ENCODE assay signal across 23 cellular contexts in genomic region chr5:151495330-151495729, GRCh38.
"Had no signal": no experiment of that assay in that cellular context is flagged by ENCODE, and none has a peak within 500 bp of the region (broad histone marks: within the 10 kb centered on the region; RNA-seq: fewer than 3 reads in every experiment).

No MANE protein-coding gene starts in this region.

- H3K9me3 ChIP-seq: esophagus squamous epithelium, left lung, prostate gland, sigmoid colon, suprapubic skin, transverse colon, upper lobe of right lung, uterus had no signal

- H3K27ac ChIP-seq: coronary artery, esophagus squamous epithelium, parathyroid adenoma, prostate gland, sigmoid colon, suprapubic skin, transverse colon, upper lobe of right lung, uterus had no signal

- H3K27me3 ChIP-seq: esophagus squamous epithelium, left lung, neural progenitor cell, sigmoid colon, suprapubic skin, transverse colon, upper lobe of right lung, uterus had no signal

- H3K4me1 ChIP-seq: esophagus squamous epithelium, parathyroid adenoma, prostate gland, sigmoid colon, suprapubic skin, transverse colon, upper lobe of right lung, uterus had no signal

- H3K9ac ChIP-seq: neural progenitor cell, parathyroid adenoma had no signal

- ATAC-seq: left cardiac atrium; left lung; naive thymus-derived CD4-positive, alpha-beta T cell; right cardiac atrium; stimulated activated naive B cell treated with anti-CD40 and anti-IgM and Interleukin-4, amounts not matched to agents 10 μg/mL and 1 μg/mL and 100 μg/mL, for 72 hours; stimulated activated naive CD8-positive, alpha-beta T cell treated with anti-CD3 and anti-CD28 coated beads, Interleukin-15, amount 100 ng/mL, for 72 hours; upper lobe of right lung had no signal

- H2AFZ ChIP-seq: parathyroid adenoma had no signal

- DNase-seq: dermis blood vessel endothelial cell; effector memory CD4-positive, alpha-beta T cell; erythroblast; esophagus squamous epithelium; hypothalamus; kidney; left cardiac atrium; left lung; midbrain; naive thymus-derived CD4-positive, alpha-beta T cell; right cardiac atrium; sigmoid colon; stimulated activated CD4-positive, alpha-beta T cell treated with anti-CD3 and anti-CD28 coated beads, Interleukin-2, amount 100 ng/mL, for 48 hours; stimulated activated naive B cell treated with anti-CD40 and anti-IgM and Interleukin-4, amounts not matched to agents 10 μg/mL and 1 μg/mL and 100 μg/mL, for 72 hours; stimulated activated naive CD8-positive, alpha-beta T cell treated with anti-CD3 and anti-CD28 coated beads, Interleukin-15, amount 100 ng/mL, for 72 hours; transverse colon; upper lobe of right lung; uterus had no signal

- H3K4me3 ChIP-seq: coronary artery, esophagus squamous epithelium, left lung, prostate gland, sigmoid colon, suprapubic skin, transverse colon, upper lobe of right lung, uterus had no signal

- H3K36me3 ChIP-seq: neural progenitor cell, prostate gland, transverse colon, upper lobe of right lung, uterus had no signal
